Comparison of ENCODE assay signal across 8 cellular contexts in the genomic region with DNA sequence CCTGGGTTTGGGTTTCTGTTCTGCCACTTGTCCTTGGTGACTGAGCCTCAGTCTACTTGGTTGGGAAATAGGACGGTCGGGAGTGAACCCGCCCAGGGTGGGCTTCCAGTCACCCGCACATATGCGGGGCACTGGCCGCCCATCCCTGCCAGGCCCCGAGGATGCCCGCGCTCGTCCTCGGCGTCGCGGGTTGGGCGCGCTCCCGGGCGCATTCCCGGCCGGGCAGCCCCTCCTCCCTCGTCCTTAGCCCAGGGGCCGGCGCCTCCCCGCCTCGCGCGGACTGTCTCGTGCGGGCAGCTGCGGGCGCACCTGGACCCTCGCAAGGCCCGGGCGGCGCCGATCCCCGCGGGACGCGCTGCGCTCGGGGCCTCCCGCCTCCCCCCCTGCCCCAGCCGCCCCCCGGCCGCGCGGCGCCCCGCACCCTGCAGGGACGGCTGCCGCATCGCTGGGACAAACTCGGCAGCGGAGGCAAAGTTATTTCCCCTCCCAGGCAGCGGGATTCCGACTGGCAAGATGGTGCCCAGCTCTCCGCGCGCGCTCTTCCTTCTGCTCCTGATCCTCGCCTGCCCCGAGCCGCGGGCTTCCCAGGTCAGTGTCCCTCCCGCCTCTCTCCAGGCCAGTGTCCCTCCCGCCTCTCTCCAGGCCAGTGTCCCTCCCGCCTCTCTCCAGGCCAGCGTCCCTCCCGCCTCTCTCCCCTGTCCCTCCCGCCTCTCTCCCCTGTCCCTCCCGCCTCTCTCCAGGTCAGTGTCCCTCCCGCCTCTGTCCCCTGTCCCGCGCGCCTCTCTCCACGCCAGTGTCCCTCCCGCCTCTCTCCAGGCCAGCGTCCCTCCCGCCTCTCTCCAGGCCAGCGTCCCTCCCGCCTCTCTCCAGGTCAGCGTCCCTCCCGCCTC. TPM values are rescaled to one million over a fixed set of nuclear protein-coding genes. Genes with fewer than 3 reads are reported as not detected.
DNase-seq lines count a peak whose midpoint lies in the region; ATAC-seq and TF ChIP-seq lines count a peak whose summit lies in the region.

A gene with protein sequence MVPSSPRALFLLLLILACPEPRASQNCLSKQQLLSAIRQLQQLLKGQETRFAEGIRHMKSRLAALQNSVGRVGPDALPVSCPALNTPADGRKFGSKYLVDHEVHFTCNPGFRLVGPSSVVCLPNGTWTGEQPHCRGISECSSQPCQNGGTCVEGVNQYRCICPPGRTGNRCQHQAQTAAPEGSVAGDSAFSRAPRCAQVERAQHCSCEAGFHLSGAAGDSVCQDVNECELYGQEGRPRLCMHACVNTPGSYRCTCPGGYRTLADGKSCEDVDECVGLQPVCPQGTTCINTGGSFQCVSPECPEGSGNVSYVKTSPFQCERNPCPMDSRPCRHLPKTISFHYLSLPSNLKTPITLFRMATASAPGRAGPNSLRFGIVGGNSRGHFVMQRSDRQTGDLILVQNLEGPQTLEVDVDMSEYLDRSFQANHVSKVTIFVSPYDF (plus strand): TSS at position 243 of the 890 bp plus-strand sequence. CDS start 271 bp downstream, at position 514.

- H3K27ac Mint-ChIP-seq in activated naive CD4-positive, alpha-beta T cell treated with anti-CD3 and anti-CD28 coated beads for 36 hours: peak within 1 kb of the TSS; percentile 55
- H3K27ac Mint-ChIP-seq in T-helper 2 cell treated with Interferon-gamma antibody and Interleukin-4, amounts not matched to agents 5 μg/mL and 100 μg/mL, for 36 hours: no peak within 1 kb of the TSS

- peaks cover 1% of the 10 kb centered on the region for H3K9me3 Mint-ChIP-seq in activated naive CD4-positive, alpha-beta T cell treated with anti-CD3 and anti-CD28 coated beads for 36 hours
- H3K9me3 Mint-ChIP-seq in T-helper 2 cell treated with Interferon-gamma antibody and Interleukin-4, amounts not matched to agents 5 μg/mL and 100 μg/mL, for 36 hours: peaks cover 6% of the 10 kb centered on the region

- CTCF ChIA-PET in activated naive CD4-positive, alpha-beta T cell treated with anti-CD3 and anti-CD28 coated beads for 36 hours (lab: Charles Lee): interaction anchor here (1.0 kb wide), 1 partner anchor 17 kb away, joined by 3 read pairs; no protein-coding TSS in a partner anchor

- no peak for ATAC-seq in HG02678 (IDR thresholded peaks at IDR 0.05; ENCODE audit: unreplicated experiment)

- no peak for TF ChIP-seq CTCF in fibroblast of villous mesenchyme (IDR thresholded peaks at IDR 0.05; ENCODE audit: insufficient read depth, low read depth, low read length)

- peak within 1 kb of the TSS; percentile 62 for H3K4me3 Mint-ChIP-seq in activated naive CD4-positive, alpha-beta T cell treated with anti-CD3 and anti-CD28 coated beads for 36 hours
- peak within 1 kb of the TSS; percentile 65 for H3K4me3 Mint-ChIP-seq in T-helper 2 cell treated with Interferon-gamma antibody and Interleukin-4, amounts not matched to agents 5 μg/mL and 100 μg/mL, for 36 hours

- H3K4me3 ChIP-seq in fibroblast of villous mesenchyme (ENCODE audit: low read depth, low read length): peak within 1 kb of the TSS; percentile 57

- intact Hi-C loops in activated naive CD4-positive, alpha-beta T cell treated with anti-CD3 and anti-CD28 coated beads for 36 hours (cut with micrococcal nuclease): loop anchor here (5.0 kb wide), 2 partner anchors 49 to 119 kb away; partner anchors contain the start of gene ZC3H8
- intact Hi-C loops in posterior vena cava (cut with DNase I): no loop called here

- peaks cover 7% of the 10 kb centered on the region for H3K4me1 Mint-ChIP-seq in activated naive CD4-positive, alpha-beta T cell treated with anti-CD3 and anti-CD28 coated beads for 36 hours (ENCODE audit: low read depth)
- peaks cover 7% of the 10 kb centered on the region for H3K4me1 Mint-ChIP-seq in T-helper 2 cell treated with Interferon-gamma antibody and Interleukin-4, amounts not matched to agents 5 μg/mL and 100 μg/mL, for 36 hours (ENCODE audit: low read depth)

- DNase-seq in activated naive CD4-positive, alpha-beta T cell treated with anti-CD3 and anti-CD28 coated beads for 36 hours: peak; percentile 22
- no peak for DNase-seq in activated naive CD4-positive, alpha-beta T cell treated with anti-CD3 and anti-CD28 coated beads, Interleukin-2, amount 50 U/mL, for 16 hours
- DNase-seq in T-helper 2 cell treated with Interferon-gamma antibody and Interleukin-4, amounts not matched to agents 5 μg/mL and 100 μg/mL, for 36 hours (ENCODE audit: low spot score): no peak
- DNase-seq in fibroblast of villous mesenchyme (ENCODE audit: low read depth) (no peak), posterior vena cava (ENCODE audit: low spot score) (no peak), dedifferentiated amniotic fluid mesenchymal stem cell (ENCODE audit: extremely low spot score) (no peak)
- no peak for DNase-seq in NK-92 treated with Interleukin-12 subunit alpha and Interleukin-12 subunit beta, amount 100 ng/mL, for 24 hours (lab: John Stamatoyannopoulos, UW)

- no peaks in the 10 kb centered on the region for H3K36me3 Mint-ChIP-seq in activated naive CD4-positive, alpha-beta T cell treated with anti-CD3 and anti-CD28 coated beads for 36 hours (ENCODE audit: low read depth)
- H3K36me3 Mint-ChIP-seq in T-helper 2 cell treated with Interferon-gamma antibody and Interleukin-4, amounts not matched to agents 5 μg/mL and 100 μg/mL, for 36 hours (ENCODE audit: low read depth): no peaks in the 10 kb centered on the region

- peaks cover 23% of the 10 kb centered on the region for H3K27me3 Mint-ChIP-seq in activated naive CD4-positive, alpha-beta T cell treated with anti-CD3 and anti-CD28 coated beads for 36 hours (ENCODE audit: low read depth)
- peaks cover 40% of the 10 kb centered on the region for H3K27me3 Mint-ChIP-seq in T-helper 2 cell treated with Interferon-gamma antibody and Interleukin-4, amounts not matched to agents 5 μg/mL and 100 μg/mL, for 36 hours (ENCODE audit: low read depth)

RNA-seq across cellular contexts. Expression of the gene that starts here (rescaled TPM):
- total RNA-seq in activated naive CD4-positive, alpha-beta T cell treated with anti-CD3 and anti-CD28 coated beads for 36 hours: 10 to 100 TPM; 34.5 to 39.0 TPM
- total RNA-seq in fibroblast of villous mesenchyme: 1.3 and 6.1 TPM in 2 replicates
- total RNA-seq in posterior vena cava: 10 to 100 TPM; 14.6 to 15.4 TPM
